Comparison of ENCODE assay signal across 10 cellular contexts in the genomic region with DNA sequence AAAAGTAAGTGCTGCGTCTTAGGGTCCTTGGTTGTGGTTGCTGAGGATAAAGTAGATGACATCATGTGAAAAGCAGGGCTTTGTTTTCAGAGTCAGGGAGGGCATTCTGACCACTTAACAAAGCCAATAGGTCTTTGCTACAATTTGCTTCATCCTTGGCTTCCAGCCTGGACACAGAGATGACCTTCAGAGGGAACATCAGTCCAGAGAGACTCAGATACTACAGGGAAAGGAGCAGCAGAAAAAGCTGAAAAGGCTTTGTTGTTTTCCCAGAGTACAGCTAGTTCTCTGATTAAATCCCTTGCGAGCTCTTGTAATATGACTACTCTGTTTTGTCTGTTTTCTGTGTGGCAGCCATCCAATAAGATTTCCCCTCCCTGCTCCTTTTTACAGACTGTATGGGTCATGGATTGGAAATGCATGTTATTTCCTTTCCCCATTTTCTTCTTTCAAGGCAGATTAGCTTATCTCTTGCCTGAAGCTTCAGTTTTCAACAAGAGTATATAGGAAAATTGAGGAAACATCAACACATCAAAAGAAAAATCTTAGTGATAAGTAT. TPM values are rescaled to one million over a fixed set of nuclear protein-coding genes. Genes with fewer than 3 reads are reported as not detected.
A peak's percentile ranks its signal among the peaks of the same experiment; 100 is the strongest.
DNase-seq lines count a peak whose midpoint lies in the region; ATAC-seq and TF ChIP-seq lines count a peak whose summit lies in the region.
"Had no signal": no experiment of that assay in that cellular context is flagged by ENCODE, and none has a peak within 500 bp of the region (broad histone marks: within the 10 kb centered on the region; RNA-seq: fewer than 3 reads in every experiment).

No MANE protein-coding gene starts in this region.

- CTCF ChIA-PET in naive thymus-derived CD4-positive, alpha-beta T cell (lab: Charles Lee) = interaction anchor here (0.6 kb wide), 1 partner anchor 1022 kb away, joined by 6 read pairs; no protein-coding TSS in a partner anchor

- peaks cover 3 to 41% (median 11%) of the 10 kb centered on the region in 5 donors for H3K36me3 Mint-ChIP-seq in naive thymus-derived CD4-positive, alpha-beta T cell

- DNase-seq in AG09309 (ENCODE audit: low read depth) (peak; percentile 85), RWPE2 (ENCODE audit: low spot score) (no peak), fibroblast of pulmonary artery (ENCODE audit: low read depth) (peak; percentile 98), non-pigmented ciliary epithelial cell (ENCODE audit: low read depth) (peak; percentile 96), NK-92 (lab: John Stamatoyannopoulos, UW; ENCODE audit: unreplicated experiment) (no peak), NCI-H1417 (lab: John Stamatoyannopoulos, UW) (no peak)
- no peak for DNase-seq in naive thymus-derived CD4-positive, alpha-beta T cell
- DNase-seq: activated naive CD8-positive, alpha-beta T cell treated with anti-CD3 and anti-CD28 coated beads, Interleukin-2, amount 10 ng/mL, durations not matched to agents 7 days and 5 days; MM.1S had no signal

- H3K4me3 ChIP-seq in AG09309 (ENCODE audit: control insufficient read depth, low read depth, low read length) = no peak overlapping the region
- no peak overlapping the region for H3K4me3 ChIP-seq in RWPE2 (ENCODE audit: severe bottlenecking)
- no peak overlapping the region for H3K4me3 ChIP-seq in fibroblast of pulmonary artery (replicated peaks; ENCODE audit: low read depth, low read length)
- H3K4me3 ChIP-seq in naive thymus-derived CD4-positive, alpha-beta T cell (ENCODE audit: low read length) = no peak overlapping the region

- H3K4me3 Mint-ChIP-seq in naive thymus-derived CD4-positive, alpha-beta T cell = no peak overlapping the region
- H3K4me3 Mint-ChIP-seq: activated naive CD8-positive, alpha-beta T cell treated with anti-CD3 and anti-CD28 coated beads, Interleukin-2, amount 10 ng/mL, durations not matched to agents 7 days and 5 days had no signal

- ATAC-seq in RWPE2 (ENCODE audit: low read depth) (peak; percentile 97), GM19455 (IDR thresholded peaks at IDR 0.05; ENCODE audit: unreplicated experiment) (no peak)
- ATAC-seq in naive thymus-derived CD4-positive, alpha-beta T cell = no peak

- no peaks in the 10 kb centered on the region for H3K27me3 Mint-ChIP-seq in naive thymus-derived CD4-positive, alpha-beta T cell
- H3K27me3 Mint-ChIP-seq: activated naive CD8-positive, alpha-beta T cell treated with anti-CD3 and anti-CD28 coated beads, Interleukin-2, amount 10 ng/mL, durations not matched to agents 7 days and 5 days had no signal

- H3K36me3 ChIP-seq in RWPE2 (ENCODE audit: low read depth) = peaks cover 70% of the 10 kb centered on the region
- peaks cover 27 to 83% (median 32%) of the 10 kb centered on the region in 3 experiments for H3K36me3 ChIP-seq in naive thymus-derived CD4-positive, alpha-beta T cell (ENCODE audit: control insufficient read depth in 2 of 3, insufficient read depth in 3 of 3, low read length in 3 of 3)

- no peak overlapping the region for H3K27ac Mint-ChIP-seq in naive thymus-derived CD4-positive, alpha-beta T cell
- H3K27ac Mint-ChIP-seq: activated naive CD8-positive, alpha-beta T cell treated with anti-CD3 and anti-CD28 coated beads, Interleukin-2, amount 10 ng/mL, durations not matched to agents 7 days and 5 days had no signal

- H3K27ac ChIP-seq in RWPE2 (ENCODE audit: poor library complexity, severe bottlenecking) = peak overlapping the region; percentile 77
- no peak overlapping the region for H3K27ac ChIP-seq in naive thymus-derived CD4-positive, alpha-beta T cell (ENCODE audit: low read depth, low read length)

- TF ChIP-seq CTCF in AG09309 (IDR thresholded peaks at IDR 0.05; ENCODE audit: control insufficient read depth, insufficient read depth, low read depth, low read length, missing control alignments) (no peak), RWPE2 (IDR thresholded peaks at IDR 0.05; ENCODE audit: poor library complexity, severe bottlenecking) (no peak), fibroblast of pulmonary artery (IDR thresholded peaks at IDR 0.05; ENCODE audit: low read length, missing control alignments) (no peak)

- peaks cover 0 to 3% (median 0%) of the 10 kb centered on the region in 7 donors for H3K4me1 Mint-ChIP-seq in naive thymus-derived CD4-positive, alpha-beta T cell
- H3K4me1 Mint-ChIP-seq: activated naive CD8-positive, alpha-beta T cell treated with anti-CD3 and anti-CD28 coated beads, Interleukin-2, amount 10 ng/mL, durations not matched to agents 7 days and 5 days had no signal

- peaks cover 12% of the 10 kb centered on the region for H3K4me1 ChIP-seq in RWPE2 (ENCODE audit: insufficient read depth, poor library complexity, severe bottlenecking)
- no peaks in the 10 kb centered on the region for H3K4me1 ChIP-seq in naive thymus-derived CD4-positive, alpha-beta T cell (ENCODE audit: control insufficient read depth in 2 of 2, insufficient read depth in 2 of 2, low read length in 2 of 2)

- no peaks in the 10 kb centered on the region for H3K27me3 ChIP-seq in RWPE2 (ENCODE audit: insufficient read depth, poor library complexity, severe bottlenecking)
- no peaks in the 10 kb centered on the region for H3K27me3 ChIP-seq in naive thymus-derived CD4-positive, alpha-beta T cell (ENCODE audit: control insufficient read depth in 2 of 2, insufficient read depth in 2 of 2, low read length in 2 of 2)

- H3K9me3 Mint-ChIP-seq in naive thymus-derived CD4-positive, alpha-beta T cell = no peaks in the 10 kb centered on the region
- H3K9me3 Mint-ChIP-seq: activated naive CD8-positive, alpha-beta T cell treated with anti-CD3 and anti-CD28 coated beads, Interleukin-2, amount 10 ng/mL, durations not matched to agents 7 days and 5 days had no signal

- intact Hi-C loops in naive thymus-derived CD4-positive, alpha-beta T cell (cut with micrococcal nuclease) = no loop called here

- H3K9me3 ChIP-seq in RWPE2 (ENCODE audit: severe bottlenecking) = no peaks in the 10 kb centered on the region
- no peaks in the 10 kb centered on the region for H3K9me3 ChIP-seq in naive thymus-derived CD4-positive, alpha-beta T cell (ENCODE audit: control insufficient read depth in 2 of 3, low read length in 3 of 3)

- POLR2A ChIA-PET in naive thymus-derived CD4-positive, alpha-beta T cell (lab: Charles Lee) = no interaction called here

RNA-seq across cellular contexts. Expression of a gene that starts 31.9 kb away (rescaled TPM):
- total RNA-seq in naive thymus-derived CD4-positive, alpha-beta T cell = 100 to 1,000 TPM in 2 of 5 experiments, 10 to 100 TPM in 3; 70.0 to 114 (median 96.8) TPM
- 10 to 100 TPM; 75.9 to 77.5 TPM for polyA plus RNA-seq in naive thymus-derived CD4-positive, alpha-beta T cell

RNA-seq across cellular contexts. Expression of a gene that starts 32.2 kb away (rescaled TPM):
- total RNA-seq in naive thymus-derived CD4-positive, alpha-beta T cell = 10 to 100 TPM in 2 of 5 experiments, 1 to 10 TPM in 3; 5.8 to 18.1 (median 8.0) TPM
- polyA plus RNA-seq in naive thymus-derived CD4-positive, alpha-beta T cell = 1 to 10 TPM; 2.9 to 7.5 TPM

RNA-seq across cellular contexts. Expression of a gene that starts 51.2 kb away (rescaled TPM):
- total RNA-seq in naive thymus-derived CD4-positive, alpha-beta T cell = 10 to 100 TPM; 44.6 to 82.5 (median 64.6) TPM
- 10 to 100 TPM; 44.2 to 69.9 TPM for polyA plus RNA-seq in naive thymus-derived CD4-positive, alpha-beta T cell

RNA-seq across cellular contexts. Expression of a gene that starts 51.6 kb away (rescaled TPM):
- total RNA-seq in naive thymus-derived CD4-positive, alpha-beta T cell = 10 to 100 TPM in 4 of 5 experiments, 1 to 10 TPM in 1; 7.8 to 20.0 (median 16.6) TPM
- 10 to 100 TPM in 1 of 2 donors, 1 to 10 TPM in 1; 7.0 to 14.1 TPM for polyA plus RNA-seq in naive thymus-derived CD4-positive, alpha-beta T cell

RNA-seq across cellular contexts. Expression of a gene that starts 55.4 kb away (rescaled TPM):
- 10 to 100 TPM; 38.1 to 48.7 (median 44.6) TPM for total RNA-seq in naive thymus-derived CD4-positive, alpha-beta T cell
- polyA plus RNA-seq in naive thymus-derived CD4-positive, alpha-beta T cell = 10 to 100 TPM in 1 of 2 donors, 1 to 10 TPM in 1; 8.9 to 24.1 TPM

Comparison
In these comparisons a context has a peak if more than half of its experiments do, and no peak if none do; other contexts are left out.
1. DNase-seq: peak in AG09309 (single experiment), fibroblast of pulmonary artery (single experiment) and non-pigmented ciliary epithelial cell (single experiment); none in RWPE2 (single experiment), naive thymus-derived CD4-positive, alpha-beta T cell (0 of 9), NK-92 (single experiment) and NCI-H1417 (0 of 3).